ENCODE assay signal across 1 cellular context in genomic region chr4:94076498-94076897, GRCh38.
TF ChIP-seq lines count a peak whose summit lies in the region.

No MANE protein-coding gene starts in this region.

TF ChIP-seq in GM23338, 12 proteins besides CTCF, POLR2A, EP300 and RAD21 (continued from another document):
- TF ChIP-seq ZNF462 (CRISPR knock-in tag; IDR thresholded peaks at IDR 0.05) = no peak
- no peak for TF ChIP-seq POLR2AphosphoS5 (IDR thresholded peaks at IDR 0.05; ENCODE audit: low read depth)
- TF ChIP-seq EZH2 (IDR thresholded peaks at IDR 0.05; ENCODE audit: low read depth, unreplicated experiment) = no peak
- no peak for TF ChIP-seq NANOG (IDR thresholded peaks at IDR 0.05; ENCODE audit: borderline replicate concordance)
- TF ChIP-seq STAT1 (IDR thresholded peaks at IDR 0.05; ENCODE audit: unreplicated experiment) = no peak
- no peak for TF ChIP-seq ETS1 (IDR thresholded peaks at IDR 0.05)
